8 cellular contexts compared by ENCODE assay signal in the genomic region with DNA sequence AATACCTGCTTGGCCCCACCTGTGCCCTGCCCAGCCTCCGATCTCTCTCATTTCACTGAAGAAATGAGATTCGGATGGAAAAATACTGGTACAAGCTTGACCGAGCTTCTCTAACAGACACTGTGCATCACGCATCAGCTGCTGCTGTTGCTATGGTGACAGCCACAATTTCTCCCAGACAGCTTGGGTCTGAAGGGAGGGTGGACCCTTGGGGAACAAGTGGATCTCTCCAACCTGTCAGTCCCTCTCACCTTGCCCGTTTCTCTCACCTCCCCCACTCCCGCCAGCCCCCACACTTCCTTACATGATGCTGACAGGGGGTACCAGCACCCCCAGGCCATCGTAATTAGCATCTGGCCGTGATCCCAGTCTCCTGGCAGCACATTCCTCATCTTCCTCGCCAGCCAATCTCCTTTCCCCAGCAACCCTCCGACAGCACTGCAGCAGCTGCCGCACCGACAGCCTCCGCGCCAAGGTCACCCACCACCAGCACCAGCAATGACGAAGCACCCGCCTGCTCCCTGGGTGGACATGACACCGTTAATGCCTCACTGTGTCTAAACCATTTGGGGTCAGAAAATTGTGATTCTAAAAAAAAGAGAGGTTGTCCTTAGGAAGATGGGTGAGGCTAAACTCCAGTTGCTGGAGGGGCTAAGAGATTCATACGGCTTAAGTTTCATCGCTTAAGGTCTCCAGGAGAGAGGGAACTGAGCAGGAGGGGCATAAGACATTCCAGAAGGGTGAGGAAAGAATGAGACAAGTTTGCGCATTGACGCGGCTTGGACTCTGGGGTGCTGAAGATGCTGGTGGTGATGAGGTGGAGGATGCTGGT. TPM values are rescaled to one million over a fixed set of nuclear protein-coding genes. Genes with fewer than 3 reads are reported as not detected.
DNase-seq lines count a peak whose midpoint lies in the region; ATAC-seq, FAIRE-seq and TF ChIP-seq lines count a peak whose summit lies in the region.

No MANE protein-coding gene starts in this region.

- H4K5ac ChIP-seq in H1 (ENCODE audit: insufficient read length, low read depth, low read length) (no peak overlapping the region), mesendoderm (ENCODE audit: low read length) (no peak overlapping the region)

- peak; percentile 72 to 79 for ATAC-seq in upper lobe of left lung (ENCODE audit: low FRiP score in 2 of 2)

- no peaks in the 10 kb centered on the region for H3K36me3 ChIP-seq in H1 (ENCODE audit: control insufficient read depth in 2 of 4, insufficient read depth in 4 of 4, low read length in 3 of 4)
- no peaks in the 10 kb centered on the region for H3K36me3 ChIP-seq in mesendoderm (ENCODE audit: control insufficient read depth, insufficient read depth, low read length)
- no peaks in the 10 kb centered on the region for H3K36me3 ChIP-seq in upper lobe of left lung

- H4K91ac ChIP-seq in H1 (replicated peaks; ENCODE audit: insufficient read length, low read length) = no peak overlapping the region

- H3K4me2 ChIP-seq in H1 (ENCODE audit: insufficient read depth in 1 of 2, low read depth in 2 of 2, low read length in 2 of 2) = peak overlapping the region; percentile 42 to 47
- no peak overlapping the region for H3K4me2 ChIP-seq in mesendoderm (ENCODE audit: low read length)

- H3K27ac ChIP-seq in H1 (ENCODE audit: low read depth, low read length) (no peak overlapping the region), mesendoderm (ENCODE audit: low read depth, low read length) (no peak overlapping the region), upper lobe of left lung (peak overlapping the region in 2 of 4 donors; percentile 56 to 64)

- TF ChIP-seq EP300 in H1 (IDR thresholded peaks at IDR 0.05; ENCODE audit: borderline replicate concordance in 1 of 2, low read depth in 2 of 2, low read length in 2 of 2) (no peak), upper lobe of left lung (IDR thresholded peaks at IDR 0.05) (no peak)

- H3K4ac ChIP-seq in H1 (replicated peaks; ENCODE audit: insufficient read length, low read depth, low read length) = peak overlapping the region; percentile 21
- H3K4ac ChIP-seq in mesendoderm (ENCODE audit: low read depth, low read length) = no peak overlapping the region

- H3K79me1 ChIP-seq in H1 (ENCODE audit: low read depth, low read length) = no peaks in the 10 kb centered on the region
- no peaks in the 10 kb centered on the region for H3K79me1 ChIP-seq in mesendoderm (ENCODE audit: low read length)

- H2BK5ac ChIP-seq in H1 (ENCODE audit: low read depth, low read length) (no peak overlapping the region), mesendoderm (ENCODE audit: low read length) (no peak overlapping the region)

- TF ChIP-seq POLR2A in H1 (IDR thresholded peaks at IDR 0.05; ENCODE audit: control extremely low read depth in 1 of 2, low read depth in 2 of 2, low read length in 2 of 2) (no peak), upper lobe of left lung (IDR thresholded peaks at IDR 0.05) (no peak)

- no peak overlapping the region for H3K14ac ChIP-seq in H1 (ENCODE audit: insufficient read length)

- no peak for FAIRE-seq in H1 (lab: Jason Lieb, UNC)

- no peak overlapping the region for H2BK12ac ChIP-seq in H1 (ENCODE audit: low read depth, low read length)

- H3K9me3 ChIP-seq in H1 (ENCODE audit: insufficient read depth in 2 of 2, low read depth in 1 of 2, low read length in 1 of 2) (no peaks in the 10 kb centered on the region), upper lobe of left lung (no peaks in the 10 kb centered on the region)

- H3K27me3 ChIP-seq in H1 (replicated peaks in 1 of 4; ENCODE audit: control insufficient read depth in 3 of 4, extremely low read depth in 1 of 4, insufficient read depth in 3 of 4, low read length in 3 of 4) = 0 out of 7 replicates have a peak, but pooled peaks cover 0 to 2% (median 0%) of the 10 kb centered on the region in 4 experiments
- H3K27me3 ChIP-seq in mesendoderm (ENCODE audit: insufficient read depth, low read length, poor library complexity) = no peaks in the 10 kb centered on the region
- no peaks in the 10 kb centered on the region for H3K27me3 ChIP-seq in upper lobe of left lung

- H4K20me1 ChIP-seq in H1 (replicated peaks in 1 of 2; ENCODE audit: control insufficient read depth in 1 of 2, insufficient read depth in 2 of 2, low read length in 2 of 2) = peaks cover 0 to 1% of the 10 kb centered on the region in 2 experiments

- TF ChIP-seq CTCF in H1 (IDR thresholded peaks at IDR 0.05; ENCODE audit: control extremely low read depth in 1 of 3, insufficient read depth in 1 of 3, low read depth in 1 of 3, low read length in 3 of 3) (no peak), upper lobe of left lung (IDR thresholded peaks at IDR 0.05) (no peak)

- no peak overlapping the region; a peak in 1 of 7 replicates for H3K9ac ChIP-seq in H1 (replicated peaks in 1 of 4; ENCODE audit: extremely low read depth in 1 of 4, low read depth in 3 of 4, low read length in 3 of 4)
- no peak overlapping the region for H3K9ac ChIP-seq in mesendoderm (ENCODE audit: low read length)

- peaks cover 0 to 7% (median 4%) of the 10 kb centered on the region in 4 experiments; a peak in 4 of 7 replicates for H3K4me1 ChIP-seq in H1 (replicated peaks in 1 of 4; ENCODE audit: control insufficient read depth in 3 of 4, insufficient read depth in 4 of 4, low read length in 3 of 4)
- H3K4me1 ChIP-seq in mesendoderm (ENCODE audit: control insufficient read depth, low read depth, low read length) = no peaks in the 10 kb centered on the region
- peaks cover 0 to 5% (median 0%) of the 10 kb centered on the region in 4 donors for H3K4me1 ChIP-seq in upper lobe of left lung

- H3K18ac ChIP-seq in H1 (ENCODE audit: extremely low read depth, low read length) = no peak overlapping the region
- H3K18ac ChIP-seq in mesendoderm (ENCODE audit: low read length) = no peak overlapping the region

- no peak overlapping the region for H2BK20ac ChIP-seq in H1 (ENCODE audit: low read length)

- H3K56ac ChIP-seq in H1 (replicated peaks; ENCODE audit: insufficient read length, low read depth, low read length) (no peak overlapping the region), mesendoderm (ENCODE audit: low read length) (no peak overlapping the region)

- H3K23ac ChIP-seq in H1 (ENCODE audit: insufficient read length) = no peak overlapping the region
- no peak overlapping the region for H3K23ac ChIP-seq in mesendoderm (ENCODE audit: low read length)

- H2BK15ac ChIP-seq in H1 (ENCODE audit: low read length) (peak overlapping the region; percentile 74; the same call in 1 of the 2 replicates), mesendoderm (replicated peaks; ENCODE audit: low read depth) (no peak overlapping the region)

- WGBS in H1 (ENCODE audit: extremely low coverage in 1 of 2, insufficient coverage in 1 of 2, insufficient read length in 1 of 2, insufficient replicate concordance in 2 of 2, low coverage in 1 of 2, low lambda C conversion rate in 2 of 2, missing lambda C conversion rate in 1 of 2), 2 experiments = 41% methylated on average over 22 of the region's 22 CpGs; no CpG with 5 or more reads in 1 of the 2 experiments
- no CpG with 5 or more reads among the region's 22 CpGs for WGBS in mesendoderm (ENCODE audit: extremely low coverage, insufficient coverage, low lambda C conversion rate)
- WGBS in upper lobe of left lung, 2 donors = 21 to 23% methylated on average over 22 of the region's 22 CpGs

- TF ChIP-seq RAD21 in H1 (IDR thresholded peaks at IDR 0.05 in 1 of 2, conservative IDR thresholded peaks at IDR 0.05 in 1 of 2; ENCODE audit: low read depth in 2 of 2, low read length in 2 of 2) = no peak

- POLR2A ChIA-PET in H1 (lab: Charles Lee; ENCODE audit: partially characterized antibody) = no interaction called here

- H2AFZ ChIP-seq in H1 (ENCODE audit: low read length) = no peak overlapping the region

- H2AK5ac ChIP-seq in H1 (ENCODE audit: low read depth, low read length) = no peak overlapping the region; the same call in 1 of the 2 replicates
- no peak overlapping the region for H2AK5ac ChIP-seq in mesendoderm (ENCODE audit: low read length)

- H4K8ac ChIP-seq in H1 (ENCODE audit: extremely low read depth, insufficient read depth, low read length) (peak overlapping the region; percentile 86), mesendoderm (ENCODE audit: low read depth, low read length) (no peak overlapping the region)

- no peak overlapping the region for H2BK120ac ChIP-seq in H1 (replicated peaks; ENCODE audit: low read depth, low read length)
- H2BK120ac ChIP-seq in mesendoderm (ENCODE audit: low read depth, low read length) = no peak overlapping the region

- DNase-seq in NCI-H82 (lab: John Stamatoyannopoulos, UW) (peak; percentile 76), NCI-H82 treated with DMSO at 0.1 percent for 48 hours (lab: John Stamatoyannopoulos, UW; ENCODE audit: unreplicated experiment) (no peak), NCI-H526 treated with DMSO at 0.1 percent for 48 hours (lab: John Stamatoyannopoulos, UW) (peak; percentile 13), H1 (ENCODE audit: low read depth in 1 of 2, low spot score in 2 of 2) (peak in 1 of 2 experiments; percentile 64), mesendoderm (peak; percentile 84), upper lobe of left lung (peak in 1 of 2 donors; percentile 82), KBM-7 (no peak), GOT3 (lab: John Stamatoyannopoulos, UW) (no peak)

- H3K23me2 ChIP-seq in H1 (ENCODE audit: low read depth, low read length) = no peaks in the 10 kb centered on the region; the same call in 1 of the 2 replicates

- H3K79me2 ChIP-seq in H1 (ENCODE audit: control insufficient read depth in 1 of 2, insufficient read depth in 2 of 2, low read length in 2 of 2) (no peaks in the 10 kb centered on the region), mesendoderm (ENCODE audit: control insufficient read depth, insufficient read depth, low read length) (no peaks in the 10 kb centered on the region)

- in situ Hi-C loops in KBM-7 (cut with MboI; ENCODE audit: low pct_unique_long_range_greater_than_20kb, low sequenced_read_pairs) = no loop called here

- H3K4me3 ChIP-seq in H1 (ENCODE audit: extremely low read depth in 1 of 4, insufficient read depth in 2 of 4, low read depth in 3 of 4, low read length in 4 of 4) = peak overlapping the region in 1 of 4 experiments; percentile 20; a peak in 2 of 8 replicates
- H3K4me3 ChIP-seq in mesendoderm (ENCODE audit: low read length) = no peak overlapping the region
- no peak overlapping the region for H3K4me3 ChIP-seq in upper lobe of left lung

- CTCF ChIA-PET in H1 (lab: Charles Lee; ENCODE audit: partially characterized antibody) = interaction anchor here (0.6 to 1.4 kb wide), 2 partner anchors 59 to 1586 kb away, joined by 3 to 5 read pairs; no protein-coding TSS in a partner anchor

RNA-seq across cellular contexts. Expression of gene TNRC6A, which starts 58.6 kb away (rescaled TPM):
- 97.9 and 103 TPM in 2 replicates for total RNA-seq in H1 (2021; fragmentation: NEBNext Ultra II Directional; extraction: Animal tissue kit (Norgen Biotek cat#: 25700))
- 65.0 and 67.6 TPM in 2 replicates for polyA plus RNA-seq in H1 (2011; rRNA removed)
- 74.8 TPM for polyA plus RNA-seq in H1 (2011; cell fraction: cytosol; rRNA removed)
- 186 TPM for polyA plus RNA-seq in H1 (2011; cell fraction: nucleus; rRNA removed)
- 51.1 to 67.7 TPM (median 61.2 TPM) in 4 replicates for polyA plus RNA-seq in H1 (2012, experiment 1 of 2)
- polyA plus RNA-seq in H1 (2012, experiment 2 of 2) = 2.5 TPM
- 55.0 TPM for polyA plus RNA-seq in H1 (2013, experiment 1 of 2)
- polyA plus RNA-seq in H1 (2013, experiment 2 of 2) = 52.2 TPM
- 184 and 199 TPM in 2 replicates for polyA minus RNA-seq in H1 (2011; rRNA and poly(A)+ RNA removed)
- 59.4 TPM for polyA minus RNA-seq in H1 (2011; cell fraction: cytosol; rRNA and poly(A)+ RNA removed)
- 219 TPM for polyA minus RNA-seq in H1 (2011; cell fraction: nucleus; rRNA and poly(A)+ RNA removed)
- polyA plus RNA-seq in mesendoderm (2013, experiment 1 of 2) = 34.7 TPM
- 35.2 TPM for polyA plus RNA-seq in mesendoderm (2013, experiment 2 of 2)
- total RNA-seq in upper lobe of left lung = 100 to 1,000 TPM in 1 of 6 donors, 10 to 100 TPM in 5; 35.2 to 152 (median 65.3) TPM

Comparison
In these comparisons a context has a peak if more than half of its experiments do, and no peak if none do; other contexts are left out.
1. DNase-seq: peak in NCI-H82 (single experiment), NCI-H526 treated with DMSO at 0.1 percent for 48 hours (single experiment) and mesendoderm (single experiment); none in NCI-H82 treated with DMSO at 0.1 percent for 48 hours (single experiment), KBM-7 (single experiment) and GOT3 (single experiment).